ENCODE assay signal across 21 cellular contexts in the genomic region with DNA sequence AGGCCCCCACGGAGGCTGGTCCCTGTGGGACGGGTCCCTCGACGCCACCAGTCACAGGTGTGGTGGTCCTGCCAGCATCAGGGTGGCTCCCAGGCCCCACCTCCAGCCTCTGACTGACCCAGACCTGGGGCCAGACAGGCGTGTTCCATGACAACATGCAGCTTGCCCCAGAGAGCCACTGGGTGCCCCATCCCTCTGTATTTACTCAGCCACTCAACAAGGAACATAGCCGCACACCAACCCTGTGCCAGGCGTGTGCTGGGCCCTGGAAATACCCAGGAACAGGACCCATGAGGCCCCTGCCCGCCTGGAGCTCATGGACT.
"Had no signal": no experiment of that assay in that cellular context is flagged by ENCODE, and none has a peak within 500 bp of the region (broad histone marks: within the 10 kb centered on the region; RNA-seq: fewer than 3 reads in every experiment).

No MANE protein-coding gene starts in this region.

- H3K9ac ChIP-seq: KMS-11 had no signal

- H3K36me3 Mint-ChIP-seq: activated CD4-positive, alpha-beta memory T cell treated with anti-CD3 and anti-CD28 coated beads for 36 hours; activated naive CD8-positive, alpha-beta T cell had no signal

- H3K27me3 Mint-ChIP-seq: activated CD4-positive, alpha-beta T cell treated with anti-CD3 and anti-CD28 coated beads, Interleukin-2, amount 10 ng/mL, durations not matched to agents 7 days and 5 days had no signal

- H3K4me2 ChIP-seq: KMS-11 had no signal

- DNase-seq: activated CD4-positive, alpha-beta memory T cell treated with anti-CD3 and anti-CD28 coated beads for 36 hours; activated CD4-positive, alpha-beta T cell treated with anti-CD3 and anti-CD28 coated beads, Interleukin-2, amount 10 ng/mL, durations not matched to agents 7 days and 5 days; activated CD8-positive, alpha-beta memory T cell treated with anti-CD3 and anti-CD28 coated beads for 24 hours; activated gamma-delta T cell; activated naive CD4-positive, alpha-beta T cell treated with anti-CD3 and anti-CD28 coated beads for 36 hours; activated T-cell treated with anti-CD3 and anti-CD28 coated beads, Interleukin-2, amount 50 U/mL, for 48 hours; caudate nucleus; NCI-H1092; NCI-H1417; NCI-H1930; NCI-H2107; NCI-H2171 treated with DMSO at 0.1 percent for 48 hours; NCI-H226; NCI-H774; OCI-M1; SHP77 treated with DMSO at 0.1 percent for 48 hours had no signal

- H3K4me1 Mint-ChIP-seq: activated CD4-positive, alpha-beta T cell treated with anti-CD3 and anti-CD28 coated beads, Interleukin-2, amount 10 ng/mL, durations not matched to agents 7 days and 5 days; activated T-helper 17 cell treated with anti-CD3 and anti-CD28 coated beads, Interleukin-2, amount 50 U/mL, for 72 hours had no signal

- H3K4me3 Mint-ChIP-seq: activated CD4-positive, alpha-beta memory T cell treated with anti-CD3 and anti-CD28 coated beads for 36 hours; activated CD4-positive, alpha-beta T cell treated with anti-CD3 and anti-CD28 coated beads, Interleukin-2, amount 10 ng/mL, durations not matched to agents 7 days and 5 days; activated naive CD4-positive, alpha-beta T cell treated with anti-CD3 and anti-CD28 coated beads for 36 hours; activated naive CD8-positive, alpha-beta T cell; activated T-helper 17 cell treated with anti-CD3 and anti-CD28 coated beads, Interleukin-2, amount 50 U/mL, for 72 hours; T-helper 1 cell treated with Interleukin-12 subunit alpha and Interleukin-12 subunit beta and Interleukin-4 antibody, amounts not matched to agents 30 μg/mL and 1 μg/mL, for 36 hours; WTC11 had no signal

- H3K27ac ChIP-seq: KMS-11 had no signal

- H3K27ac Mint-ChIP-seq: activated CD4-positive, alpha-beta memory T cell treated with anti-CD3 and anti-CD28 coated beads for 36 hours; activated CD4-positive, alpha-beta T cell treated with anti-CD3 and anti-CD28 coated beads, Interleukin-2, amount 10 ng/mL, durations not matched to agents 7 days and 5 days; activated naive CD4-positive, alpha-beta T cell treated with anti-CD3 and anti-CD28 coated beads for 36 hours; activated naive CD8-positive, alpha-beta T cell; activated T-helper 17 cell treated with anti-CD3 and anti-CD28 coated beads, Interleukin-2, amount 50 U/mL, for 72 hours; T-helper 1 cell treated with Interleukin-12 subunit alpha and Interleukin-12 subunit beta and Interleukin-4 antibody, amounts not matched to agents 30 μg/mL and 1 μg/mL, for 36 hours; WTC11 had no signal

- H3K9me3 Mint-ChIP-seq: activated CD4-positive, alpha-beta memory T cell treated with anti-CD3 and anti-CD28 coated beads for 36 hours; activated naive CD4-positive, alpha-beta T cell treated with anti-CD3 and anti-CD28 coated beads for 36 hours; activated T-helper 17 cell treated with anti-CD3 and anti-CD28 coated beads, Interleukin-2, amount 50 U/mL, for 72 hours; T-helper 1 cell treated with Interleukin-12 subunit alpha and Interleukin-12 subunit beta and Interleukin-4 antibody, amounts not matched to agents 30 μg/mL and 1 μg/mL, for 36 hours had no signal

- ATAC-seq: activated T-helper 17 cell treated with anti-CD3 and anti-CD28 coated beads, Interleukin-2, amount 50 U/mL, for 72 hours had no signal
